ENCODE assay signal across 1 cellular context in genomic region chr11:68751331-68751856, GRCh38.
A peak's percentile ranks its signal among the peaks of the same experiment; 100 is the strongest.
TF ChIP-seq lines count a peak whose summit lies in the region.

Gene TESMIN (minus strand): TSS chr11:68751520. CDS start chr11:68750660, 860 bp downstream.

TF ChIP-seq in K562, 482 proteins besides CTCF, POLR2A, EP300 and RAD21 (continued from another document and continues in another):
- TF ChIP-seq HDAC1 (IDR thresholded peaks at IDR 0.05) (peak in 1 of 2 experiments; percentile 73; a peak in 1 of 4 replicates), SMC3 (conservative IDR thresholded peaks at IDR 0.05; ENCODE audit: insufficient read depth, low read depth, low read length) (0 out of 2 replicates have a peak, but pooled peaks have one; percentile 25), NFRKB (IDR thresholded peaks at IDR 0.05; ENCODE audit: low read depth) (no peak), ZNF253 (CRISPR knock-in tag; conservative IDR thresholded peaks at IDR 0.05) (no peak), PATZ1 (CRISPR knock-in tag; IDR thresholded peaks at IDR 0.05; ENCODE audit: borderline replicate concordance) (no peak), KAT7 (CRISPR knock-in tag; IDR thresholded peaks at IDR 0.05; ENCODE audit: borderline replicate concordance) (no peak), BRF1 (IDR thresholded peaks at IDR 0.05; ENCODE audit: borderline replicate concordance, extremely low read depth, insufficient read length) (no peak), ZC3H8 (IDR thresholded peaks at IDR 0.05) (no peak), CBFA2T3 (IDR thresholded peaks at IDR 0.05) (peak; percentile 40; the same call in 1 of the 2 replicates), THAP7 (CRISPR knock-in tag; IDR thresholded peaks at IDR 0.05) (no peak), HMBOX1 (IDR thresholded peaks at IDR 0.05) (no peak), GATAD2A (IDR thresholded peaks at IDR 0.05) (no peak), ZZZ3 (IDR thresholded peaks at IDR 0.05) (no peak), IRF2 (CRISPR knock-in tag; IDR thresholded peaks at IDR 0.05) (no peak), MLX (CRISPR knock-in tag; conservative IDR thresholded peaks at IDR 0.05) (no peak), COPS2 (conservative IDR thresholded peaks at IDR 0.05) (no peak), MED1 (CRISPR knock-in tag; IDR thresholded peaks at IDR 0.05; ENCODE audit: borderline replicate concordance) (no peak), TFAM (CRISPR knock-in tag; conservative IDR thresholded peaks at IDR 0.05) (no peak), SMAD3 (CRISPR knock-in tag; conservative IDR thresholded peaks at IDR 0.05) (no peak), ZNF41 (CRISPR knock-in tag; conservative IDR thresholded peaks at IDR 0.05) (no peak), MYNN (IDR thresholded peaks at IDR 0.05) (no peak), MYNN (CRISPR knock-in tag; IDR thresholded peaks at IDR 0.05) (no peak), ZNF740 (CRISPR knock-in tag; IDR thresholded peaks at IDR 0.05) (peak; percentile 81), ZNF740 (tag; IDR thresholded peaks at IDR 0.05) (no peak), CBFA2T2 (conservative IDR thresholded peaks at IDR 0.05) (peak; percentile 21; the same call in 1 of the 2 replicates), USF2 (CRISPR knock-in tag; IDR thresholded peaks at IDR 0.05) (no peak), ZNF282 (CRISPR knock-in tag; IDR thresholded peaks at IDR 0.05) (no peak), CTBP1 (IDR thresholded peaks at IDR 0.05; ENCODE audit: borderline replicate concordance) (peak; percentile 86), RFX1 (IDR thresholded peaks at IDR 0.05) (no peak), SUPT5H (IDR thresholded peaks at IDR 0.05) (0 out of 2 replicates have a peak, but pooled peaks have one; percentile 35), TFAP4 (CRISPR knock-in tag; IDR thresholded peaks at IDR 0.05; ENCODE audit: borderline replicate concordance) (peak; percentile 68; the same call in 1 of the 2 replicates), AFF4 (CRISPR knock-in tag; IDR thresholded peaks at IDR 0.05) (no peak), ZNF518B (CRISPR knock-in tag; IDR thresholded peaks at IDR 0.05) (no peak), HOXB6 (CRISPR knock-in tag; IDR thresholded peaks at IDR 0.05; ENCODE audit: borderline replicate concordance) (no peak), CXXC5 (CRISPR knock-in tag; IDR thresholded peaks at IDR 0.05) (peak; percentile 85), TAF1 (IDR thresholded peaks at IDR 0.05; ENCODE audit: control insufficient read depth, extremely low read depth, insufficient read depth, low read length, severe bottlenecking) (peak; percentile 91), ELK3 (CRISPR knock-in tag; IDR thresholded peaks at IDR 0.05) (no peak), ZNF12 (CRISPR knock-in tag; IDR thresholded peaks at IDR 0.05) (no peak), CUX1 (CRISPR knock-in tag; IDR thresholded peaks at IDR 0.05) (no peak)
